9 cellular contexts compared by ENCODE assay signal in the genomic region with DNA sequence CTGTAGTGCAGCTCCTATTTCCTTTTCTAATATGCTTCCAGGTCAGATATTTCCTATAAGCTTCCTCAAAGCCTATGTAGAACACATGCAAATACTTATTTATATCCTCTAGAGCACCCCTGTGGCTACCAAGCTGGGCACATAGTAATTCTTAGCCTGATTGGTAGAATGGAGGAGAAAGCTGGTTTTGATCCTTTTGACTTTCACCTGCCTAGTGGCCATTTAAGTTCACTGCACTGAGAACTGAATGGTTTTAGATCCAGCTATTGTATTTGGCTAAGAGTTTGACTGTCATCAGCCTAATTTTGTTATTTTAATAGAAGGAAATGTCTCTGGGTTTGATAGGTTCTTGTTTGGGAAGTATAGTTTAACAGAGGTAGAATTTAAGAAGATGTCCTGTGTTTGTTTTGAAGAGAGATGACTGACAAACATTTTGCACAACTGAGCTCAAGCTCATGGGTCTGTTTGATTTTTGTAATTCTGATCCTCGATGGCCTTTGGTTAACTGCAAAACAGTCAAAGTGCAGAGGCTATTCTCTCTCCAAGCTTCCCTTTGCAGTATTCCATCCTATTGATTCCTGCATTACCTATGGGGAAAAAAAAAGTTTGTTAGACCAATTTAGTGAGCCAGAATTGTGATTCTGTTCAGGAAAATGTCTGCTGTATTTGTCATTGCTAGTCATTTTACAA.
DNase-seq lines count a peak whose midpoint lies in the region; ATAC-seq and TF ChIP-seq lines count a peak whose summit lies in the region.
"Had no signal": no experiment of that assay in that cellular context is flagged by ENCODE, and none has a peak within 500 bp of the region (broad histone marks: within the 10 kb centered on the region; RNA-seq: fewer than 3 reads in every experiment).

No MANE protein-coding gene starts in this region.

- no peak overlapping the region for H3K27ac ChIP-seq in C4-2B

- peak; percentile 45 for TF ChIP-seq CTCF in C4-2B (conservative IDR thresholded peaks at IDR 0.05)

- DNase-seq in NCI-H526 treated with DMSO at 0.1 percent for 48 hours (lab: John Stamatoyannopoulos, UW) (peak; percentile 11), fibroblast of peridontal ligament (ENCODE audit: extremely low read depth) (peak; percentile 5), medulla oblongata (ENCODE audit: extremely low spot score) (no peak), NCI-H2081 (lab: John Stamatoyannopoulos, UW) (no peak)
- DNase-seq in stimulated activated CD4-positive, alpha-beta T cell treated with anti-CD3 and anti-CD28 coated beads, Interleukin-1b, Interleukin-23, amount 100 ng/mL, for 48 hours: no peak
- DNase-seq: KBM-7 had no signal

- peak; percentile 41 for ATAC-seq in GM19395 (IDR thresholded peaks at IDR 0.05; ENCODE audit: unreplicated experiment)
- no peak for ATAC-seq in GM19023 (IDR thresholded peaks at IDR 0.05; ENCODE audit: unreplicated experiment)

Comparison
In these comparisons a context has a peak if more than half of its experiments do, and no peak if none do; other contexts are left out.
1. DNase-seq: peak in NCI-H526 treated with DMSO at 0.1 percent for 48 hours (single experiment) and fibroblast of peridontal ligament (single experiment); none in medulla oblongata (single experiment), stimulated activated CD4-positive, alpha-beta T cell treated with anti-CD3 and anti-CD28 coated beads, Interleukin-1b, Interleukin-23, amount 100 ng/mL, for 48 hours (single experiment) and NCI-H2081 (0 of 2).